Comparison of ENCODE assay signal across 8 cellular contexts in the genomic region with DNA sequence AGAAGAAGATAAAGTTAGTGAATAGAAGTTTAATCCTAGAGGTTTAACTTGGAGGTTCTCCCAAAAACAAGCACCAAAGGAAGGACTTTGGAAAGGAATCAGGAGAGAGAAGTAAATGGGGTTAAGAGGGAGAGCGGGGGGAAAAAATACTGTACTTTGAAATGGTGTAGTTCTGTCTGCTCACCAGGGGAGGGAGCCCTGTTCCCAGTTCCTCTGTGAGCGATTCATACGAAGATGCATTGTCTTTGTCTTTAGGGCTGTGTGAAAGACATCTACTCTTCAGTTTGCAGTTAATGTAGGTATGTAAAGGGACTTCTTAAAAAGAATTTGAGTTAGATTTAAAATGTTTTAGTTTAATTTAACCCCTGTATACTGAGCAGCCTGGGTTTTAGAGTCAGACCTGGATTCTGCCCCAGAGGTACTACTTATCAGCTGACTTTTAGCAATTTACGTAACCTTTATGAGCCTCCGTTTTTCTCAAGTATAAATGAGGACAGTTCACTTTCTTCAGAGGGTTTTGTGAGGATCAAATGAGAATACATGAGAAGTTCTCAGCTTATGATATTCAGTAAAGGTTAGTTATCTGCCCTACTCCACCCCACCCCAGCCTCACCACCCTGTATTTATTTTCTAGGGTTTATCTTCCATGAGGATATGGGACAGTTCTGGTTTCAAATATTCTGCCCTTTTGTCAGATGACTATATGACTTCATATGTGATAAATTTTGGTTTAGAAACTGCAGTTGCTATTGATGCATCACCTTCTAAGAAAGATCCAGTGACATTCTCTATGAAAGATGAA.
DNase-seq lines count a peak whose midpoint lies in the region; ATAC-seq and TF ChIP-seq lines count a peak whose summit lies in the region.

No MANE protein-coding gene starts in this region.

- H3K27me3 ChIP-seq in left lung = no peaks in the 10 kb centered on the region

- H3K27ac ChIP-seq in left lung = no peak overlapping the region

- ATAC-seq in HG03060 (IDR thresholded peaks at IDR 0.05; ENCODE audit: low read depth, unreplicated experiment) = peak; percentile 55
- peak; percentile 44 to 75 for ATAC-seq in activated CD4-positive, CD25-positive, alpha-beta regulatory T cell treated with anti-CD3 and anti-CD28 coated beads, Interleukin-2, amount 50 U/mL, for 24 hours
- peak; percentile 98 for ATAC-seq in left lung

- H3K9me3 ChIP-seq in left lung = no peaks in the 10 kb centered on the region

- DNase-seq in NCI-H510A treated with DMSO at 0.1 percent for 48 hours (lab: John Stamatoyannopoulos, UW) (peak; percentile 84), NCI-H510A (lab: John Stamatoyannopoulos, UW) (no peak), NCI-H2227 (lab: John Stamatoyannopoulos, UW; ENCODE audit: unreplicated experiment) (peak; percentile 58), cerebellum (ENCODE audit: low spot score) (peak; percentile 82), left lung (no peak)
- DNase-seq in stimulated activated CD8-positive, alpha-beta memory T cell treated with anti-CD3 and anti-CD28 coated beads, Interleukin-12 subunit alpha, Interleukin-12 subunit beta, amount 100 ng/mL, for 4 hours (ENCODE audit: low read depth) = peak; percentile 32

- TF ChIP-seq CTCF in left lung (IDR thresholded peaks at IDR 0.05) = peak; percentile 78 to 80

- intact Hi-C loops in left lung (cut with DNase I) = no loop called here

- H3K36me3 ChIP-seq in left lung = no peaks in the 10 kb centered on the region

- H3K4me1 ChIP-seq in left lung = peaks cover 6 to 14% of the 10 kb centered on the region in 2 donors

- no peak overlapping the region for H3K4me3 ChIP-seq in left lung

Comparison
In these comparisons a context has a peak if more than half of its experiments do, and no peak if none do; other contexts are left out.
1. DNase-seq: peak in NCI-H510A treated with DMSO at 0.1 percent for 48 hours (single experiment), NCI-H2227 (single experiment), cerebellum (single experiment) and stimulated activated CD8-positive, alpha-beta memory T cell treated with anti-CD3 and anti-CD28 coated beads, Interleukin-12 subunit alpha, Interleukin-12 subunit beta, amount 100 ng/mL, for 4 hours (single experiment); none in NCI-H510A (single experiment) and left lung (0 of 2).
2. Peak in every context shown above with its lines, with median percentiles within 50 percentile points of each other: ATAC-seq.